In genomic region chr10:114937962-114938817, GRCh38 we compare ENCODE assay signal across 1 cellular context.
TF ChIP-seq lines count a peak whose summit lies in the region.

TRUB1 (plus strand) TSS chr10:114938195; CDS start chr10:114938254, 59 bp downstream.

TF ChIP-seq in H1, 55 proteins besides CTCF, POLR2A, EP300 and RAD21 (continued from another document):
- TF ChIP-seq SUZ12 (IDR thresholded peaks at IDR 0.05; ENCODE audit: low read length) (no peak), MAFK (IDR thresholded peaks at IDR 0.05; ENCODE audit: low read depth, low read length) (no peak), SIN3A (conservative IDR thresholded peaks at IDR 0.05 in 1 of 2, IDR thresholded peaks at IDR 0.05 in 1 of 2; ENCODE audit: low read depth in 1 of 2, low read length in 2 of 2) (peak; percentile 56 to 87; a peak in 2 of 4 replicates), KDM4A (IDR thresholded peaks at IDR 0.05; ENCODE audit: low read depth, low read length, severe bottlenecking) (peak; percentile 98), CBX5 (IDR thresholded peaks at IDR 0.05; ENCODE audit: low read depth, low read length) (no peak), TCF12 (IDR thresholded peaks at IDR 0.05; ENCODE audit: low read depth, low read length) (no peak), GABPA (IDR thresholded peaks at IDR 0.05; ENCODE audit: borderline replicate concordance, insufficient read depth, low read length) (no peak), TEAD4 (IDR thresholded peaks at IDR 0.05; ENCODE audit: low read depth, low read length) (peak; percentile 75), ATF3 (IDR thresholded peaks at IDR 0.05; ENCODE audit: insufficient read depth, low read depth, low read length) (peak; percentile 95), RFX5 (IDR thresholded peaks at IDR 0.05; ENCODE audit: borderline replicate concordance, low read depth, low read length) (no peak), CTBP2 (IDR thresholded peaks at IDR 0.05; ENCODE audit: borderline replicate concordance, insufficient read depth, insufficient read length, low read length) (no peak), ZNF274 (IDR thresholded peaks at IDR 0.05; ENCODE audit: borderline replicate concordance, extremely low read depth, low read length) (no peak), ATF2 (IDR thresholded peaks at IDR 0.05; ENCODE audit: low read length) (peak; percentile 31; the same call in 1 of the 2 replicates), CREB1 (IDR thresholded peaks at IDR 0.05) (peak; percentile 99), SIX5 (IDR thresholded peaks at IDR 0.05; ENCODE audit: low read depth, low read length) (peak; percentile 85), TAF7 (optimal IDR thresholded peaks at IDR 0.05; ENCODE audit: borderline replicate concordance, low read depth, low read length) (peak; percentile 96), YY1 (IDR thresholded peaks at IDR 0.05; ENCODE audit: low read depth, low read length) (peak; percentile 98), CHD2 (IDR thresholded peaks at IDR 0.05; ENCODE audit: low read length) (peak; percentile 82), ASH2L (IDR thresholded peaks at IDR 0.05; ENCODE audit: low read length) (peak; percentile 97), TAF1 (IDR thresholded peaks at IDR 0.05; ENCODE audit: low read depth, low read length) (peak; percentile 100), TBP (IDR thresholded peaks at IDR 0.05; ENCODE audit: low read depth, low read length) (peak; percentile 95), BRCA1 (IDR thresholded peaks at IDR 0.05; ENCODE audit: low read depth, low read length) (peak; percentile 48; the same call in 1 of the 2 replicates), POLR2AphosphoS5 (IDR thresholded peaks at IDR 0.05; ENCODE audit: low read depth, low read length) (peak; percentile 86), E2F6 (IDR thresholded peaks at IDR 0.05) (no peak), KDM5A (IDR thresholded peaks at IDR 0.05; ENCODE audit: low read length) (peak; percentile 94), CEBPB (IDR thresholded peaks at IDR 0.05; ENCODE audit: low read depth, low read length) (peak; percentile 93), KDM1A (IDR thresholded peaks at IDR 0.05; ENCODE audit: borderline replicate concordance, low read length) (no peak), CHD1 (IDR thresholded peaks at IDR 0.05; ENCODE audit: low read depth, low read length) (peak; percentile 58; the same call in 1 of the 2 replicates), JUND (IDR thresholded peaks at IDR 0.05; ENCODE audit: low read length) (peak; percentile 78; the same call in 1 of the 2 replicates), RBBP5 (IDR thresholded peaks at IDR 0.05; ENCODE audit: borderline replicate concordance, low read depth, low read length) (peak; percentile 92; the same call in 1 of the 2 replicates), PHF8 (conservative IDR thresholded peaks at IDR 0.05; ENCODE audit: low read depth, low read length) (peak; percentile 90)
